In the genomic region with DNA sequence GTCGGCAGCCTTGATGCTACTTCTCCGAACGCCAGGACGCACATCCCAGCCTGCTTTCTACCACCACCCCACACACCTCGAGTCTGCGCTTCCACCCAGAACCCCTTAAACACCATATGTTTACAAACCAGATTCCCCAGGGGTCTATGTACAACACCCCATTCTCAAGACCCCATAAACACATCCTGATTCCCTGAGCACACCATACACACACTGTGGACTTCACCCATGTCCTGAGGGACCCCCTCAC, we compare ENCODE assay signal across 8 cellular contexts. TPM values are rescaled to one million over a fixed set of nuclear protein-coding genes. Genes with fewer than 3 reads are reported as not detected.
A peak's percentile ranks its signal among the peaks of the same experiment; 100 is the strongest.
DNase-seq lines count a peak whose midpoint lies in the region; ATAC-seq and TF ChIP-seq lines count a peak whose summit lies in the region.

No MANE protein-coding gene starts in this region.

- H3K27ac Mint-ChIP-seq in CD8-positive, alpha-beta T cell = peak overlapping the region; percentile 16

- H3K27ac ChIP-seq in CD8-positive, alpha-beta T cell (ENCODE audit: low read depth, low read length) = no peak overlapping the region
- H3K27ac ChIP-seq in SK-N-MC (no peak overlapping the region), prostate gland (peak overlapping the region in 1 of 2 donors; percentile 43)

- H3K27me3 ChIP-seq in CD8-positive, alpha-beta T cell (ENCODE audit: insufficient read depth, low read length) = no peaks in the 10 kb centered on the region
- H3K27me3 ChIP-seq in prostate gland (replicated peaks; ENCODE audit: insufficient read depth) = no peaks in the 10 kb centered on the region

- TF ChIP-seq POLR2A in prostate gland (IDR thresholded peaks at IDR 0.05) = no peak

- no peak for TF ChIP-seq CTCF in CD8-positive, alpha-beta T cell (IDR thresholded peaks at IDR 0.05)
- TF ChIP-seq CTCF in fibroblast of villous mesenchyme (IDR thresholded peaks at IDR 0.05; ENCODE audit: insufficient read depth, low read depth, low read length) (no peak), prostate gland (IDR thresholded peaks at IDR 0.05) (no peak)

- H3K4me1 Mint-ChIP-seq in CD8-positive, alpha-beta T cell (ENCODE audit: low read depth) = peaks cover 10% of the 10 kb centered on the region

- no peak for DNase-seq in CD8-positive, alpha-beta T cell
- DNase-seq in SK-N-MC (ENCODE audit: low read depth, low spot score) (no peak), fibroblast of villous mesenchyme (ENCODE audit: low read depth) (no peak), prostate gland (ENCODE audit: low spot score) (no peak), COLO668 (lab: John Stamatoyannopoulos, UW; ENCODE audit: unreplicated experiment) (no peak), hepatic stellate cell (ENCODE audit: low spot score) (no peak)

- H3K4me3 Mint-ChIP-seq in CD8-positive, alpha-beta T cell = peak overlapping the region; percentile 86

- no peaks in the 10 kb centered on the region for H3K9me3 ChIP-seq in CD8-positive, alpha-beta T cell (ENCODE audit: low read length)
- no peaks in the 10 kb centered on the region for H3K9me3 ChIP-seq in SK-N-MC (ENCODE audit: low read depth, low read length)
- H3K9me3 ChIP-seq in prostate gland = no peaks in the 10 kb centered on the region

- peaks cover 11% of the 10 kb centered on the region for H3K27me3 Mint-ChIP-seq in CD8-positive, alpha-beta T cell (ENCODE audit: low read depth)

- peak overlapping the region; percentile 83 for H3K9ac ChIP-seq in SK-N-MC (ENCODE audit: insufficient read length)

- 25% methylated on average over 6 of the region's 6 CpGs for WGBS in prostate gland

- peaks cover 5% of the 10 kb centered on the region for H3K4me1 ChIP-seq in CD8-positive, alpha-beta T cell (ENCODE audit: insufficient read depth, low read length)
- H3K4me1 ChIP-seq in prostate gland (replicated peaks) = peaks cover 5% of the 10 kb centered on the region

- H3K4me3 ChIP-seq in CD8-positive, alpha-beta T cell (ENCODE audit: low read depth, low read length) = no peak overlapping the region
- H3K4me3 ChIP-seq in SK-N-MC = peak overlapping the region; percentile 82
- peak overlapping the region; percentile 76 for H3K4me3 ChIP-seq in fibroblast of villous mesenchyme (ENCODE audit: low read depth, low read length)
- peak overlapping the region; percentile 51 to 55 for H3K4me3 ChIP-seq in prostate gland

- intact Hi-C loops in CD8-positive, alpha-beta T cell (cut with DNase I, micrococcal nuclease) = no loop called here
- intact Hi-C loops in prostate gland (cut with DNase I) = loop anchor here (10.0 kb wide), 1 partner anchor 511 kb away; no protein-coding TSS in a partner anchor

- CTCF ChIA-PET in CD8-positive, alpha-beta T cell (lab: Charles Lee) = no interaction called here

- H3K36me3 Mint-ChIP-seq in CD8-positive, alpha-beta T cell = no peaks in the 10 kb centered on the region

- no peaks in the 10 kb centered on the region for H3K9me3 Mint-ChIP-seq in CD8-positive, alpha-beta T cell

- POLR2A ChIA-PET in CD8-positive, alpha-beta T cell (lab: Charles Lee) = interaction anchor here (1.0 kb wide), 1 partner anchor 57 kb away, joined by 3 read pairs; no protein-coding TSS in a partner anchor

- no peak for ATAC-seq in CD8-positive, alpha-beta T cell
- ATAC-seq in GM19395 (IDR thresholded peaks at IDR 0.05; ENCODE audit: unreplicated experiment) (no peak), GM21367 (IDR thresholded peaks at IDR 0.05; ENCODE audit: unreplicated experiment) (no peak)

- H3K36me3 ChIP-seq in CD8-positive, alpha-beta T cell (ENCODE audit: insufficient read depth, low read length) = no peaks in the 10 kb centered on the region
- no peaks in the 10 kb centered on the region for H3K36me3 ChIP-seq in SK-N-MC (ENCODE audit: insufficient read depth, low read length)
- H3K36me3 ChIP-seq in prostate gland = no peaks in the 10 kb centered on the region

RNA-seq across cellular contexts. Expression of a gene that starts 0.7 kb away (rescaled TPM):
- total RNA-seq in CD8-positive, alpha-beta T cell = 1 to 10 TPM in 1 of 2 experiments, under 1 TPM in 1; 0.25 to 1.2 TPM
- 16.8 and 25.8 TPM in 2 replicates for total RNA-seq in fibroblast of villous mesenchyme
- 10 to 100 TPM; 25.0 to 40.7 TPM for total RNA-seq in prostate gland
